12 cellular contexts compared by ENCODE assay signal in the genomic region with DNA sequence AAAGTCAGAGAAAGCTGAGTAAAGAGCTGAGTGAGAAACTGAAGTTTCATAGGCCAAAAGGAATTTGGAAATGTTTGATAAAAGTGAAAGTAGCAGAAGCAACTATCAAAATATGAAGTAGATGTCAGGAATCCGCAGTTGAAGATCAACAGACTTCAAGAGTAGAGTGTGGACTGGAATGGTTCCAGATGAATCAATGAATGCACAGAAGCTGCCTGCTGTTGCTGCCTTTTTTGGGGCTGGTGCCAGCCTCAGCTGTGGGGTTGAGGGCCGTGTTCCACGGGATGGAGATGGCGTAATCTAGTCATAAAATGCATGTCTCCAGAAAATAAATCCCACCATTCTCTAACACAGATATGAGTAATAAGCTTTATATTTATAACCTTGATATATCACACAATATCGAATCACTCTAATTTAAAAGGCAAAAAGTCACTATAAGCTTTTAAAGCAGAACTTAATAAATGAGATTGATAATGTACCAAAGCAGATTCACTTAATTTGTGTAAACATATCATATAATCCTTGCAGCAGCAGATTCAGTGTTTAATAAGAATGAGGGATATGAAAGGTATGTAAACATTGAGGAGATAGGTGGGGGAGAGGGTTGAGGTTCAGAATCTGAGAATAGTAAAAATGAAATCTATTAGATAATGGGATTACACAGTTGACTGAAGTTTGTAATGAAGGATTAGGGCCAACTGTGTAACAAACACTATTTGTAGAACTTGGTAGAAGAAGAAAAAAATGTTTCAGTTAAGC.
DNase-seq lines count a peak whose midpoint lies in the region; ATAC-seq and TF ChIP-seq lines count a peak whose summit lies in the region.
"Had no signal": no experiment of that assay in that cellular context is flagged by ENCODE, and none has a peak within 500 bp of the region (broad histone marks: within the 10 kb centered on the region; RNA-seq: fewer than 3 reads in every experiment).

No MANE protein-coding gene starts in this region.

- no peaks in the 10 kb centered on the region for H3K36me3 ChIP-seq in stomach smooth muscle (ENCODE audit: control insufficient read depth in 2 of 2, insufficient read depth in 2 of 2, low read length in 2 of 2)
- H3K36me3 ChIP-seq: esophagus squamous epithelium, neutrophil had no signal

- ATAC-seq in HG02973 (IDR thresholded peaks at IDR 0.05; ENCODE audit: unreplicated experiment) (no peak), GM18502 (IDR thresholded peaks at IDR 0.05; ENCODE audit: poor library complexity, unreplicated experiment) (no peak)

- peak overlapping the region; percentile 4 for H3K4me3 ChIP-seq in fibroblast of pulmonary artery (replicated peaks; ENCODE audit: low read depth, low read length)
- H3K4me3 ChIP-seq in stomach smooth muscle (ENCODE audit: low read length in 2 of 2), result peak overlapping the region; percentile 40 to 44

- H3K27me3 ChIP-seq in stomach smooth muscle (ENCODE audit: control insufficient read depth in 1 of 2, insufficient read depth in 2 of 2, low read length in 2 of 2), result no peaks in the 10 kb centered on the region
- H3K27me3 ChIP-seq: esophagus squamous epithelium, neutrophil had no signal

- no peaks in the 10 kb centered on the region for H3K4me1 ChIP-seq in stomach smooth muscle (ENCODE audit: control insufficient read depth, insufficient read depth, low read length)
- H3K4me1 ChIP-seq: esophagus squamous epithelium had no signal

- no peak overlapping the region for H3K9ac ChIP-seq in stomach smooth muscle (ENCODE audit: low read length in 2 of 2)

- TF ChIP-seq CTCF in fibroblast of pulmonary artery (IDR thresholded peaks at IDR 0.05; ENCODE audit: low read length, missing control alignments), result no peak

- H3K27ac ChIP-seq in stomach smooth muscle (ENCODE audit: low read length), result no peak overlapping the region
- H3K27ac ChIP-seq: esophagus squamous epithelium, neutrophil had no signal

- H3K9me3 ChIP-seq in stomach smooth muscle (ENCODE audit: control insufficient read depth in 2 of 2, low read length in 2 of 2), result no peaks in the 10 kb centered on the region
- H3K9me3 ChIP-seq: esophagus squamous epithelium, neutrophil had no signal

- DNase-seq in GM04503 (ENCODE audit: low read depth), result peak; percentile 13
- peak; percentile 12 for DNase-seq in SHP77 treated with DMSO at 0.1 percent for 48 hours (lab: John Stamatoyannopoulos, UW)
- peak; percentile 89 for DNase-seq in fibroblast of pulmonary artery (ENCODE audit: low read depth)
- no peak for DNase-seq in stimulated activated naive CD4-positive, alpha-beta T cell (lab: John Stamatoyannopoulos, UW)
- DNase-seq: esophagus squamous epithelium; MV-4-11; NCI-H510A treated with DMSO at 0.1 percent for 48 hours; stimulated activated naive CD4-positive, alpha-beta T cell treated with Interleukin-2 at 50 U/mL for 16 hours had no signal

Comparison
In these comparisons a context has a peak if more than half of its experiments do, and no peak if none do; other contexts are left out.
1. DNase-seq: peak in GM04503 (single experiment), SHP77 treated with DMSO at 0.1 percent for 48 hours (single experiment) and fibroblast of pulmonary artery (single experiment); none in stimulated activated naive CD4-positive, alpha-beta T cell (0 of 6).